ENCODE assay signal across 23 cellular contexts in genomic region chr15:65258370-65258769, GRCh38. TPM values are rescaled to one million over a fixed set of nuclear protein-coding genes. Genes with fewer than 3 reads are reported as not detected.
DNase-seq lines count a peak whose midpoint lies in the region; ATAC-seq, FAIRE-seq and TF ChIP-seq lines count a peak whose summit lies in the region.
"Had no signal": no experiment of that assay in that cellular context is flagged by ENCODE, and none has a peak within 500 bp of the region (broad histone marks: within the 10 kb centered on the region; RNA-seq: fewer than 3 reads in every experiment).

No MANE protein-coding gene starts in this region.

- DNase-seq in Panc1 (ENCODE audit: low read depth, low spot score) (no peak), nephron progenitor cell (no peak), testis (peak; percentile 45), RCC 7860 (ENCODE audit: low spot score) (no peak)
- DNase-seq in stimulated activated CD4-positive, alpha-beta T cell treated with anti-CD3 and anti-CD28 coated beads, Interleukin-2, amount 100 ng/mL, for 48 hours: no peak
- DNase-seq: activated CD4-positive, alpha-beta T cell treated with anti-CD3 and anti-CD28 coated beads for 48 hours; activated naive CD8-positive, alpha-beta T cell treated with anti-CD3 and anti-CD28 coated beads, Interleukin-2, amount 10 ng/mL, durations not matched to agents 7 days and 5 days; CD4-positive, alpha-beta T cell; DND-41; Kasumi-1; left cardiac atrium; NCI-H1092; NCI-H2171; NCI-H526; nucleus accumbens; right lobe of liver; stimulated activated CD4-positive, alpha-beta T cell treated with anti-CD3 and anti-CD28 coated beads, Interleukin-2, amount 100 ng/mL, for 24 hours; T-helper 1 cell had no signal

- H3K9me3 ChIP-seq in Panc1 (ENCODE audit: control insufficient read depth, insufficient read depth, low read depth, low read length) (no peaks in the 10 kb centered on the region), esophagus (ENCODE audit: control insufficient read depth in 2 of 2, insufficient read depth in 1 of 2, low read depth in 1 of 2, low read length in 1 of 2) (no peaks in the 10 kb centered on the region), testis (no peaks in the 10 kb centered on the region)
- H3K9me3 ChIP-seq: mucosa of descending colon, right lobe of liver had no signal

- TF ChIP-seq CTCF in Panc1 (IDR thresholded peaks at IDR 0.05) (no peak), nephron progenitor cell (IDR thresholded peaks at IDR 0.05) (no peak), testis (IDR thresholded peaks at IDR 0.05) (no peak)

- no peak overlapping the region for H3K4me3 Mint-ChIP-seq in nephron progenitor cell
- H3K4me3 Mint-ChIP-seq: activated naive CD8-positive, alpha-beta T cell treated with anti-CD3 and anti-CD28 coated beads, Interleukin-2, amount 10 ng/mL, durations not matched to agents 7 days and 5 days; CD4-positive, alpha-beta T cell; stimulated activated naive CD8-positive, alpha-beta T cell treated with anti-CD3 and anti-CD28 coated beads, Interleukin-15, Interleukin-2, amounts not matched to agents 100 ng/mL and 50 ng/mL, for 24 hours had no signal

- no peaks in the 10 kb centered on the region; the same call in 1 of the 2 replicates for H3K36me3 ChIP-seq in Panc1 (ENCODE audit: control insufficient read depth, insufficient read depth, low read length)
- H3K36me3 ChIP-seq in esophagus (ENCODE audit: control insufficient read depth in 2 of 2, insufficient read depth in 2 of 2, low read length in 1 of 2): peaks cover 3 to 26% of the 10 kb centered on the region in 2 donors
- no peaks in the 10 kb centered on the region for H3K36me3 ChIP-seq in testis (ENCODE audit: low read depth, missing control alignments)

- in situ Hi-C loops in Panc1 (cut with HindIII; ENCODE audit: low pct_unique_long_range_greater_than_20kb, low sequenced_read_pairs): no loop called here

- H3K27ac ChIP-seq in Panc1 (ENCODE audit: low read length) (no peak overlapping the region), esophagus (ENCODE audit: low read depth in 2 of 2, low read length in 1 of 2) (peak overlapping the region; percentile 65 to 82), testis (peak overlapping the region in 1 of 2 donors; percentile 55)
- H3K27ac ChIP-seq: right lobe of liver had no signal

- H3K27me3 ChIP-seq in Panc1 (ENCODE audit: control insufficient read depth, insufficient read depth, low read length) (no peaks in the 10 kb centered on the region), esophagus (ENCODE audit: control insufficient read depth in 1 of 2, insufficient read depth in 2 of 2, low read length in 2 of 2) (no peaks in the 10 kb centered on the region), testis (no peaks in the 10 kb centered on the region)
- H3K27me3 ChIP-seq: right lobe of liver had no signal

- H3K4me1 ChIP-seq in Panc1 (ENCODE audit: control insufficient read depth, insufficient read depth, low read length) (no peaks in the 10 kb centered on the region), esophagus (ENCODE audit: control insufficient read depth in 2 of 2, insufficient read depth in 2 of 2, low read length in 1 of 2) (peaks cover 0 to 3% of the 10 kb centered on the region in 2 donors), testis (no peaks in the 10 kb centered on the region)
- H3K4me1 ChIP-seq: right lobe of liver had no signal

- intact Hi-C loops in Panc1 (cut with micrococcal nuclease; ENCODE audit: unreplicated experiment) (no loop called here), testis (cut with DNase I; ENCODE audit: low total_unique reads) (loop anchor here (10.0 kb wide), 1 partner anchor 54 kb away; no protein-coding TSS in a partner anchor)

- POLR2A ChIA-PET in Panc1 (lab: Charles Lee): no interaction called here

- BruUV-seq in Panc1 (replicated peaks; lab: Mats Ljungman, UMichigan): TSS peak; percentile 68

- CTCF ChIA-PET in Panc1 (lab: Charles Lee): no interaction called here

- FAIRE-seq in RCC 7860 (lab: Jason Lieb, UNC): no peak

- peak overlapping the region; percentile 86 for H3K27ac Mint-ChIP-seq in nephron progenitor cell
- H3K27ac Mint-ChIP-seq: activated naive CD8-positive, alpha-beta T cell treated with anti-CD3 and anti-CD28 coated beads, Interleukin-2, amount 10 ng/mL, durations not matched to agents 7 days and 5 days; activated T-helper 2 cell treated with anti-CD3 and anti-CD28 coated beads, Interferon-gamma antibody, Interleukin-2, Interleukin-4, amounts not matched to agents 10 μg/mL and 5 μg/mL and 100 μg/mL, durations not matched to agents 14 hours and 24 hours and 36 hours; CD4-positive, alpha-beta T cell; stimulated activated naive CD8-positive, alpha-beta T cell treated with anti-CD3 and anti-CD28 coated beads, Interleukin-15, Interleukin-2, amounts not matched to agents 100 ng/mL and 50 ng/mL, for 24 hours had no signal

- peaks cover 64% of the 10 kb centered on the region for H3K36me3 Mint-ChIP-seq in nephron progenitor cell (ENCODE audit: low read depth)

- TF ChIP-seq POLR2A in testis (IDR thresholded peaks at IDR 0.05): no peak

- H3K4me1 Mint-ChIP-seq in nephron progenitor cell: peaks cover 35% of the 10 kb centered on the region

- 50 to 63% methylated on average over 2 of the region's 2 CpGs for WGBS in esophagus, 2 donors
- 57 to 60% methylated on average over 2 of the region's 2 CpGs for WGBS in testis, 2 donors

- H3K27me3 Mint-ChIP-seq in nephron progenitor cell (ENCODE audit: low read depth, poor library complexity): peaks cover 3% of the 10 kb centered on the region
- H3K27me3 Mint-ChIP-seq: activated naive CD8-positive, alpha-beta T cell treated with anti-CD3 and anti-CD28 coated beads, Interleukin-2, amount 10 ng/mL, durations not matched to agents 7 days and 5 days; CD4-positive, alpha-beta T cell; stimulated activated naive CD8-positive, alpha-beta T cell treated with anti-CD3 and anti-CD28 coated beads, Interleukin-15, Interleukin-2, amounts not matched to agents 100 ng/mL and 50 ng/mL, for 24 hours had no signal

- H3K4me3 ChIP-seq in Panc1 (ENCODE audit: low read depth in 2 of 2, low read length in 2 of 2) (no peak overlapping the region), esophagus (ENCODE audit: low read depth in 1 of 2, low read length in 2 of 2) (no peak overlapping the region), testis (no peak overlapping the region)
- H3K4me3 ChIP-seq: mucosa of descending colon, right lobe of liver had no signal

- ATAC-seq in Panc1 (no peak), GM19397 (IDR thresholded peaks at IDR 0.05; ENCODE audit: unreplicated experiment) (no peak)
- ATAC-seq: right lobe of liver had no signal

- no peaks in the 10 kb centered on the region for H3K9me3 Mint-ChIP-seq in nephron progenitor cell
- H3K9me3 Mint-ChIP-seq: activated naive CD8-positive, alpha-beta T cell treated with anti-CD3 and anti-CD28 coated beads, Interleukin-2, amount 10 ng/mL, durations not matched to agents 7 days and 5 days; activated T-helper 2 cell treated with anti-CD3 and anti-CD28 coated beads, Interferon-gamma antibody, Interleukin-2, Interleukin-4, amounts not matched to agents 10 μg/mL and 5 μg/mL and 100 μg/mL, durations not matched to agents 14 hours and 24 hours and 36 hours; CD4-positive, alpha-beta T cell; stimulated activated naive CD8-positive, alpha-beta T cell treated with anti-CD3 and anti-CD28 coated beads, Interleukin-15, Interleukin-2, amounts not matched to agents 100 ng/mL and 50 ng/mL, for 24 hours had no signal

RNA-seq across cellular contexts. Expression of gene PARP16, which starts 28.3 kb away (rescaled TPM):
- total RNA-seq in Panc1 (2021; ENCODE audit: unreplicated experiment): 15.4 TPM
- polyA plus RNA-seq in Panc1 (2012; ENCODE audit: insufficient read length): 15.6 TPM
- 1 to 10 TPM; 4.5 to 5.6 TPM for polyA plus RNA-seq in esophagus
- 10 to 100 TPM; 24.3 to 30.9 TPM for total RNA-seq in testis
- 12.3 TPM for polyA plus RNA-seq in testis (ENCODE audit: insufficient read depth, low read depth, low replicate concordance)

RNA-seq across cellular contexts. Expression of gene RNU5A-1, which starts 37.5 kb away (rescaled TPM):
- total RNA-seq in Panc1 (2021; ENCODE audit: unreplicated experiment) (not detected), testis (not detected)
- polyA plus RNA-seq in Panc1 (2012; ENCODE audit: insufficient read length): not detected
- polyA plus RNA-seq in esophagus (not detected), testis (ENCODE audit: insufficient read depth, low read depth, low replicate concordance) (not detected)
- total RNA-seq: activated naive CD8-positive, alpha-beta T cell treated with anti-CD3 and anti-CD28 coated beads, Interleukin-2, amount 10 ng/mL, durations not matched to agents 7 days and 5 days; activated T-helper 2 cell treated with anti-CD3 and anti-CD28 coated beads, Interferon-gamma antibody, Interleukin-2, Interleukin-4, amounts not matched to agents 10 μg/mL and 5 μg/mL and 100 μg/mL, durations not matched to agents 14 hours and 24 hours and 36 hours; CD4-positive, alpha-beta T cell; left cardiac atrium; mucosa of descending colon; right lobe of liver had no signal

RNA-seq across cellular contexts. Expression of gene RNU5B-1, which starts 46.1 kb away (rescaled TPM):
- total RNA-seq in Panc1 (2021; ENCODE audit: unreplicated experiment): not detected
- polyA plus RNA-seq in Panc1 (2012; ENCODE audit: insufficient read length): not detected
- polyA plus RNA-seq in esophagus: not detected
- not detected for total RNA-seq in testis
- not detected for polyA plus RNA-seq in testis (ENCODE audit: insufficient read depth, low read depth, low replicate concordance)
- total RNA-seq: activated T-helper 2 cell treated with anti-CD3 and anti-CD28 coated beads, Interferon-gamma antibody, Interleukin-2, Interleukin-4, amounts not matched to agents 10 μg/mL and 5 μg/mL and 100 μg/mL, durations not matched to agents 14 hours and 24 hours and 36 hours had no signal

RNA-seq across cellular contexts. Expression of gene CILP, which starts 47.1 kb away (rescaled TPM):
- total RNA-seq in Panc1 (2021; ENCODE audit: unreplicated experiment): 0.08 TPM
- polyA plus RNA-seq in Panc1 (2012; ENCODE audit: insufficient read length): 0.06 TPM
- 1 to 10 TPM in 1 of 2 donors, under 1 TPM in 1; 0.75 to 1.6 TPM for polyA plus RNA-seq in esophagus
- total RNA-seq in testis: 10 to 100 TPM in 1 of 2 donors, 1 to 10 TPM in 1; 8.0 to 27.1 TPM
- polyA plus RNA-seq in testis (ENCODE audit: insufficient read depth, low read depth, low replicate concordance): 48.6 TPM
